Comparison of ENCODE assay signal across 8 cellular contexts in the genomic region with DNA sequence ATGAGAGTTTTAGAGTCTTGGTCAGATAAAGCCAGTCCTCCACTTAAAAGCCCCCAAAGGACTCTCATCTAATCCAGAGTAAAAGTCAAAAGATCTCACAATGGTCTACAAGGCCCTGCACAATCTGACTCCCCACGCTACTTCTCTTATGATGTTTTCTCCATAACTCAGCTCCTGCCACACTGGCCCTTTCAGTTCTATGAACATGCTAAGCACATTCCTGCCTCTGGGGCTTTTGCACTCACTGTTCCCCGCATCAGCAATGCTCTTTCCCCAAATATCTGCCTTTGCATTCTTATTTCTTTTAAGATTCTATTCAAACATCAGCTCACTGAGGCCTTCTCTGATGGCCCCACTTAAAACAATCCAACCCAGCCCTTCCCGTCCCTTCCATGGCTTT. TPM values are rescaled to one million over a fixed set of nuclear protein-coding genes. Genes with fewer than 3 reads are reported as not detected.
DNase-seq lines count a peak whose midpoint lies in the region; ATAC-seq and TF ChIP-seq lines count a peak whose summit lies in the region.
"Not testable (repeated sequence)": the region's sequence is repeated elsewhere in the genome, so short reads cannot be mapped to it uniquely, and the experiment has no call there.

No MANE protein-coding gene starts in this region.

- H3K4me2 ChIP-seq in PC-9, hepatocyte: not testable (repeated sequence)

- not testable (repeated sequence) for H3K9me3 Mint-ChIP-seq in naive B cell; stimulated activated memory B cell treated with anti-CD40 and anti-IgM and Interleukin-4, amounts not matched to agents 10 μg/mL and 1 μg/mL and 100 μg/mL, for 72 hours

- POLR2A ChIA-PET in PC-9 (lab: Charles Lee; ENCODE audit: unreplicated experiment) = not testable (repeated sequence)

- in situ Hi-C loops in ACHN (cut with HindIII; ENCODE audit: low pct_ligation_motif_present, low pct_unique_long_range_greater_than_20kb, low sequenced_read_pairs) = not testable (repeated sequence)

- not testable (repeated sequence) for H3F3A ChIP-seq in PC-9 (ENCODE audit: insufficient read depth, low read depth)

- 43% methylated on average over 3 of the region's 3 CpGs for WGBS in hepatocyte (ENCODE audit: low lambda C conversion rate, missing lambda C conversion rate)

- not testable (repeated sequence) for H3K27ac ChIP-seq in PC-9, hepatocyte

- H3K4me3 ChIP-seq in GM12875 (ENCODE audit: low read depth, low read length); PC-9; epithelial cell of esophagus (ENCODE audit: low read length); hepatocyte: not testable (repeated sequence)

- TF ChIP-seq CTCF in GM12875 (IDR thresholded peaks at IDR 0.05; ENCODE audit: borderline replicate concordance, insufficient read depth, low read depth, low read length) (peak; percentile 23; the same call in 1 of the 2 replicates), PC-9 (conservative IDR thresholded peaks at IDR 0.05) (peak; percentile 52), epithelial cell of esophagus (IDR thresholded peaks at IDR 0.05; ENCODE audit: insufficient read depth, low read depth, low read length, missing control alignments) (peak; percentile 62), hepatocyte (IDR thresholded peaks at IDR 0.05; ENCODE audit: poor library complexity) (peak; percentile 52)

- peak; percentile 67 for DNase-seq in ACHN
- peak in 1 of 2 experiments; percentile 12 for DNase-seq in PC-9
- DNase-seq in amniotic epithelial cell (ENCODE audit: low read depth) = peak; percentile 53
- DNase-seq in epithelial cell of esophagus (ENCODE audit: low read depth) = peak; percentile 55
- peak; percentile 58 for DNase-seq in hepatocyte (ENCODE audit: low spot score)
- DNase-seq in naive B cell = not testable (repeated sequence)

- not testable (repeated sequence) for H3K4me1 ChIP-seq in PC-9 (replicated peaks; ENCODE audit: insufficient read depth); hepatocyte (ENCODE audit: insufficient read depth)

- not testable (repeated sequence) for H3K27me3 Mint-ChIP-seq in naive B cell; stimulated activated memory B cell treated with anti-CD40 and anti-IgM and Interleukin-4, amounts not matched to agents 10 μg/mL and 1 μg/mL and 100 μg/mL, for 72 hours

- not testable (repeated sequence) for H3K4me3 Mint-ChIP-seq in naive B cell; stimulated activated memory B cell treated with anti-CD40 and anti-IgM and Interleukin-4, amounts not matched to agents 10 μg/mL and 1 μg/mL and 100 μg/mL, for 72 hours

- H3K27me3 ChIP-seq in PC-9 (ENCODE audit: insufficient read depth, low read depth); hepatocyte: not testable (repeated sequence)

- H3K27ac Mint-ChIP-seq in naive B cell = peak overlapping the region in 4 of 6 donors; percentile 1 to 72 (median 18)
- not testable (repeated sequence) for H3K27ac Mint-ChIP-seq in stimulated activated memory B cell treated with anti-CD40 and anti-IgM and Interleukin-4, amounts not matched to agents 10 μg/mL and 1 μg/mL and 100 μg/mL, for 72 hours

- CTCF ChIA-PET in PC-9 (lab: Charles Lee) = not testable (repeated sequence)

- H3K9me2 ChIP-seq in PC-9 (ENCODE audit: insufficient read depth); hepatocyte (replicated peaks; ENCODE audit: insufficient read depth): not testable (repeated sequence)

- H4K20me1 ChIP-seq in PC-9 (ENCODE audit: insufficient read depth) (peaks cover 16% of the 10 kb centered on the region), hepatocyte (ENCODE audit: insufficient read depth, poor library complexity, severe bottlenecking) (peaks cover 96% of the 10 kb centered on the region)

- H2AFZ ChIP-seq in PC-9, hepatocyte: not testable (repeated sequence)

- H3K79me2 ChIP-seq in PC-9 (ENCODE audit: low read depth) (peaks cover 83% of the 10 kb centered on the region), hepatocyte (peaks cover 100% of the 10 kb centered on the region)

- not testable (repeated sequence) for H3K36me3 Mint-ChIP-seq in naive B cell; stimulated activated memory B cell treated with anti-CD40 and anti-IgM and Interleukin-4, amounts not matched to agents 10 μg/mL and 1 μg/mL and 100 μg/mL, for 72 hours

- H3K9me3 ChIP-seq in PC-9 (ENCODE audit: insufficient read depth, low read depth); hepatocyte (ENCODE audit: low read depth): not testable (repeated sequence)

- not testable (repeated sequence) for BruUV-seq in PC-9 (replicated peaks; lab: Mats Ljungman, UMichigan)

- not testable (repeated sequence) for H3K36me3 ChIP-seq in PC-9 (ENCODE audit: low read depth); hepatocyte (replicated peaks; ENCODE audit: insufficient read depth, low read depth)

- peaks cover 44 to 76% (median 69%) of the 10 kb centered on the region in 3 donors for H3K4me1 Mint-ChIP-seq in naive B cell
- H3K4me1 Mint-ChIP-seq in stimulated activated memory B cell treated with anti-CD40 and anti-IgM and Interleukin-4, amounts not matched to agents 10 μg/mL and 1 μg/mL and 100 μg/mL, for 72 hours = peaks cover 68% of the 10 kb centered on the region

- intact Hi-C loops in PC-9 (cut with micrococcal nuclease; ENCODE audit: unreplicated experiment) = not testable (repeated sequence)

- ATAC-seq in naive B cell (ENCODE audit: low read depth in 2 of 2) = peak; percentile 20 to 24
- peak; percentile 67 for ATAC-seq in stimulated activated memory B cell treated with anti-CD40 and anti-IgM and Interleukin-4, amounts not matched to agents 10 μg/mL and 1 μg/mL and 100 μg/mL, for 72 hours

RNA-seq across cellular contexts. Expression of a gene that starts 41.6 kb away (rescaled TPM):
- 54.3 and 64.1 TPM in 2 replicates for total RNA-seq in PC-9 (2021)
- total RNA-seq in hepatocyte = 38.8 and 47.7 TPM in 2 replicates
- 21.9 and 22.5 TPM in 2 replicates for polyA plus RNA-seq in hepatocyte
- polyA plus RNA-seq in naive B cell (ENCODE audit: low read depth in 6 of 6) = 10 to 100 TPM in 5 of 6 donors, 1 to 10 TPM in 1; 9.3 to 34.0 (median 16.3) TPM
